6 cellular contexts compared by ENCODE assay signal in the genomic region with DNA sequence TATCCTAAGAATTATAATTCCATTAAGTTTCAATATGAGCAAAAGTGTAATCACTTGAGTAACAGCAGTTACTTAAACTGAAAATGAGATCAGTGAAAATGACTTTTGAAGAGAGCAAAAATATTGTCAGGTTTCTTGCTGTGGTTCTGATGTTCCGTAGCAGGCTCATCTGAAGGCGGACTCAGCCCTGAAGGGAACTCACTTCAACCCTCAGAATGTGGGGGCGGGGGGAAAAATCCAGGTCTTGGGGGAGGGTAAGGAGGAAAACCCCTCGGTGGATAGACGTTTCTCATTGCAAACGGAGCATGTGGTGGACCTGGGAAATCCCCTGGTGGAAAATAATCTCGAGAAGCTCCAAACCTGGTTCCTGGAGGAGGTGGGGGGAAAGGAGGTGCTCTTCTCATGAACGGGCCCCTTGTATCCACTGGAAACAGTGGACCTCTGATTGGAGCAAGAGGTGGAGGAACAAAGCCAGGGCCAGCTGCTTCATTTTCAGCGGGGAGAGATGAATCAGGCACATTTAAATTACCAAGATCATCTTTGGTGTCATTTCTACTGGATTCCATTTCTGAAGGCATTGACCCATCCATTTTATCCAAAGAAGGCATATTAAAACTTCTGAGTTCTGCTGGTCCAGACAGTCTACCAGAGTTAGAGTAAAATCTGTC. TPM values are rescaled to one million over a fixed set of nuclear protein-coding genes. Genes with fewer than 3 reads are reported as not detected.
"Had no signal": no experiment of that assay in that cellular context is flagged by ENCODE, and none has a peak within 500 bp of the region (broad histone marks: within the 10 kb centered on the region; RNA-seq: fewer than 3 reads in every experiment).

No MANE protein-coding gene starts in this region.

RNA-seq across cellular contexts. Expression of a gene that starts 32.7 kb away (rescaled TPM):
- total RNA-seq: activated CD8-positive, alpha-beta T cell treated with anti-CD3 and anti-CD28 coated beads, Interleukin-2, amount 10 ng/mL, durations not matched to agents 7 days and 5 days; dermis blood vessel endothelial cell; endothelial cell of umbilical vein; lung microvascular endothelial cell; natural killer cell treated with Interleukin-12 subunit alpha and Interleukin-12 subunit beta and Interleukin-15 and Interleukin-18, amount 100 ng/mL, for 72 hours; SJCRH30 had no signal
- polyA plus RNA-seq: endothelial cell of umbilical vein had no signal
